In genomic region chr9:8679405-8679951, GRCh38 we compare ENCODE assay signal across 18 cellular contexts.
A peak's percentile ranks its signal among the peaks of the same experiment; 100 is the strongest.
DNase-seq lines count a peak whose midpoint lies in the region; ATAC-seq, FAIRE-seq and TF ChIP-seq lines count a peak whose summit lies in the region.
"Had no signal": no experiment of that assay in that cellular context is flagged by ENCODE, and none has a peak within 500 bp of the region (broad histone marks: within the 10 kb centered on the region; RNA-seq: fewer than 3 reads in every experiment).

No MANE protein-coding gene starts in this region.

- no peak overlapping the region for H3K4me3 Mint-ChIP-seq in astrocyte (ENCODE audit: unreplicated experiment)
- H3K4me3 Mint-ChIP-seq: CD14-positive monocyte had no signal

- peaks cover 27% of the 10 kb centered on the region for H3K4me1 Mint-ChIP-seq in astrocyte (ENCODE audit: low read depth, unreplicated experiment)
- H3K4me1 Mint-ChIP-seq: CD14-positive monocyte had no signal

- no peaks in the 10 kb centered on the region for H3K79me1 ChIP-seq in trophoblast cell (ENCODE audit: low read length)

- H3K79me2 ChIP-seq in astrocyte (ENCODE audit: insufficient read depth, low read length) (no peaks in the 10 kb centered on the region), trophoblast cell (ENCODE audit: control insufficient read depth, insufficient read depth, low read length, poor library complexity) (no peaks in the 10 kb centered on the region)

- DNase-seq in Right ventricle myocardium superior, result no peak
- no peak for DNase-seq in left ventricle myocardium superior
- DNase-seq in astrocyte (ENCODE audit: low read depth), result no peak
- DNase-seq in trophoblast cell, result no peak
- DNase-seq in upper lobe of left lung, result no peak
- DNase-seq: activated CD4-positive, alpha-beta T cell treated with anti-CD3 and anti-CD28 coated beads for 48 hours; activated naive CD4-positive, alpha-beta T cell treated with anti-CD3 and anti-CD28 coated beads, Interleukin-2, amount 50 U/mL, for 16 hours; activated T-cell treated with anti-CD3 and anti-CD28 coated beads for 4 hours; DMS79 treated with DMSO at 0.1 percent for 48 hours; gastrocnemius medialis; left ventricle myocardium inferior; posterior cingulate gyrus; T-helper 9 cell had no signal

- H2BK5ac ChIP-seq in trophoblast cell (ENCODE audit: low read depth, low read length, poor library complexity), result no peak overlapping the region

- H2AFZ ChIP-seq in astrocyte (ENCODE audit: low read depth, low read length) (no peak overlapping the region), trophoblast cell (ENCODE audit: insufficient read depth, low read length, poor library complexity) (no peak overlapping the region)

- intact Hi-C loops in Right ventricle myocardium superior (cut with DNase I) (no loop called here), left ventricle myocardium superior (cut with micrococcal nuclease) (no loop called here)

- ATAC-seq in Right ventricle myocardium superior (ENCODE audit: poor library complexity) (peak; percentile 31), left ventricle myocardium superior (no peak), GM18873 (IDR thresholded peaks at IDR 0.05; ENCODE audit: low FRiP score, unreplicated experiment) (no peak), HG03280 (IDR thresholded peaks at IDR 0.05; ENCODE audit: unreplicated experiment) (no peak), upper lobe of left lung (ENCODE audit: low FRiP score in 2 of 2) (no peak)
- ATAC-seq: gastrocnemius medialis had no signal

- H3K27me3 Mint-ChIP-seq in astrocyte (ENCODE audit: low read depth, unreplicated experiment), result no peaks in the 10 kb centered on the region

- H4K20me1 ChIP-seq in astrocyte (ENCODE audit: insufficient read depth, low read length), result no peaks in the 10 kb centered on the region

- no peak for TF ChIP-seq EP300 in upper lobe of left lung (IDR thresholded peaks at IDR 0.05)

- no peak overlapping the region for H4K12ac ChIP-seq in trophoblast cell (ENCODE audit: low read depth, low read length)

- no peaks in the 10 kb centered on the region for H3K4me1 ChIP-seq in astrocyte (ENCODE audit: insufficient read depth, low read length)
- no peaks in the 10 kb centered on the region for H3K4me1 ChIP-seq in trophoblast cell (ENCODE audit: control insufficient read depth in 1 of 2, insufficient read depth in 2 of 2, low read length in 2 of 2)
- H3K4me1 ChIP-seq in upper lobe of left lung, result no peaks in the 10 kb centered on the region
- H3K4me1 ChIP-seq: gastrocnemius medialis, SJSA1 had no signal

- H4K8ac ChIP-seq in trophoblast cell (ENCODE audit: low read depth, low read length), result no peak overlapping the region

- no peak overlapping the region for H2BK12ac ChIP-seq in trophoblast cell (ENCODE audit: low read length)

- H3K9me3 Mint-ChIP-seq in astrocyte (ENCODE audit: unreplicated experiment), result no peaks in the 10 kb centered on the region

- H4K91ac ChIP-seq in trophoblast cell (ENCODE audit: low read depth, low read length), result no peak overlapping the region

- H3K4me2 ChIP-seq in astrocyte (ENCODE audit: low read length) (no peak overlapping the region), trophoblast cell (ENCODE audit: low read length) (no peak overlapping the region)

- TF ChIP-seq CTCF in astrocyte (IDR thresholded peaks at IDR 0.05; ENCODE audit: insufficient read depth, low read depth, low read length) (no peak), upper lobe of left lung (IDR thresholded peaks at IDR 0.05) (no peak)

- H2BK120ac ChIP-seq in trophoblast cell (ENCODE audit: insufficient read depth, low read length, poor library complexity), result no peak overlapping the region

- H3K36me3 ChIP-seq in astrocyte (ENCODE audit: insufficient read depth, low read length) (no peaks in the 10 kb centered on the region), trophoblast cell (ENCODE audit: control insufficient read depth in 1 of 2, insufficient read depth in 2 of 2, low read length in 2 of 2) (no peaks in the 10 kb centered on the region), upper lobe of left lung (no peaks in the 10 kb centered on the region)
- H3K36me3 ChIP-seq: gastrocnemius medialis, left ventricle myocardium inferior, SJSA1 had no signal

- H3K27me3 ChIP-seq in astrocyte (ENCODE audit: insufficient read depth, low read length) (no peaks in the 10 kb centered on the region), layer of hippocampus (ENCODE audit: control insufficient read depth, insufficient read depth, low read length) (no peaks in the 10 kb centered on the region), trophoblast cell (ENCODE audit: insufficient read depth, low read length) (no peaks in the 10 kb centered on the region), upper lobe of left lung (no peaks in the 10 kb centered on the region)
- H3K27me3 ChIP-seq: gastrocnemius medialis, SJSA1 had no signal

- no peak overlapping the region for H3K14ac ChIP-seq in trophoblast cell (ENCODE audit: low read length)

- no peaks in the 10 kb centered on the region for H3K36me3 Mint-ChIP-seq in astrocyte (ENCODE audit: low read depth, unreplicated experiment)
- H3K36me3 Mint-ChIP-seq: CD14-positive monocyte had no signal

- no peak for TF ChIP-seq POLR2A in upper lobe of left lung (IDR thresholded peaks at IDR 0.05)

- H3K9me3 ChIP-seq in astrocyte (ENCODE audit: insufficient read depth, low read depth, low read length) (no peaks in the 10 kb centered on the region), trophoblast cell (ENCODE audit: insufficient read depth, low read depth, low read length) (no peaks in the 10 kb centered on the region), upper lobe of left lung (no peaks in the 10 kb centered on the region)
- H3K9me3 ChIP-seq: gastrocnemius medialis, left ventricle myocardium inferior, SJSA1 had no signal

- H3K9ac ChIP-seq in astrocyte (ENCODE audit: low read length) (no peak overlapping the region), trophoblast cell (ENCODE audit: low read length) (no peak overlapping the region)

- H3K4ac ChIP-seq in trophoblast cell (ENCODE audit: low read depth, low read length), result no peak overlapping the region

- H3K18ac ChIP-seq in trophoblast cell (ENCODE audit: low read length), result no peak overlapping the region

- H3K4me3 ChIP-seq in astrocyte (ENCODE audit: insufficient read depth, low read depth, low read length) (no peak overlapping the region), trophoblast cell (ENCODE audit: low read depth, low read length) (no peak overlapping the region), upper lobe of left lung (no peak overlapping the region)
- H3K4me3 ChIP-seq: gastrocnemius medialis, left ventricle myocardium inferior, SJSA1 had no signal

- H3K27ac Mint-ChIP-seq in astrocyte (ENCODE audit: unreplicated experiment), result peak overlapping the region; percentile 43
- H3K27ac Mint-ChIP-seq: CD14-positive monocyte had no signal

- H3K27ac ChIP-seq in astrocyte (ENCODE audit: low read depth, low read length), result no peak overlapping the region
- H3K27ac ChIP-seq in layer of hippocampus (ENCODE audit: low read depth, low read length), result peak overlapping the region; percentile 60
- H3K27ac ChIP-seq in trophoblast cell (ENCODE audit: low read depth, low read length), result no peak overlapping the region
- no peak overlapping the region for H3K27ac ChIP-seq in upper lobe of left lung
- H3K27ac ChIP-seq: gastrocnemius medialis, left ventricle myocardium inferior, SJSA1 had no signal

- no peak overlapping the region for H3K23ac ChIP-seq in trophoblast cell (ENCODE audit: low read length)

- no peak overlapping the region for H2AK5ac ChIP-seq in trophoblast cell (ENCODE audit: low read length)

- no CpG with 5 or more reads among the region's 2 CpGs for WGBS in trophoblast cell (ENCODE audit: extremely low coverage, insufficient coverage, insufficient read length)
- WGBS in upper lobe of left lung, 2 donors, result 63 to 65% methylated on average over 2 of the region's 2 CpGs

- FAIRE-seq in astrocyte (lab: Jason Lieb, UNC), result no peak
